9 cellular contexts compared by ENCODE assay signal in the genomic region with DNA sequence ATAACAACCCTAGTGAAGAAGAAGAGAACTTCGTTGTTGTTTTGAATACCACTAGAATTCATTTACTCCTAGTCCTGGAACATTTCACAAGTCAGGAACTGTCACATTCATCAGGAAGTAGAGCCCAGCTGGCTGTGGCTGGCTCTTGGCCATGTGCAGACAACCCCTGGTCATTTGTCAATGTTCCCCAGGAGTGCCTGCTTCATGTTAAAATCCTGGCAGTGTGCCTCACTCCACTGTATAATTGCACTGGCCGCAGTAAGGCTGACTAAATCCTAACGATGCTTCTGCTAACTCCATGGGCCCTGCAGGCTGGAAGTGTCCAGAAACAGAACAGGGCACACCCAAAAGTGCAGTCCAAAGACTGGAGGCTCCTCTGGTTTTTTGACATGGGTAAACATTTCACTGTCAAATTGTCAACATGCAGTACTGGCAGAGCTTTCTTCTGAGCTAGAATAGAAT. TPM values are rescaled to one million over a fixed set of nuclear protein-coding genes. Genes with fewer than 3 reads are reported as not detected.
A peak's percentile ranks its signal among the peaks of the same experiment; 100 is the strongest.
DNase-seq lines count a peak whose midpoint lies in the region; ATAC-seq and TF ChIP-seq lines count a peak whose summit lies in the region.
"Had no signal": no experiment of that assay in that cellular context is flagged by ENCODE, and none has a peak within 500 bp of the region (broad histone marks: within the 10 kb centered on the region; RNA-seq: fewer than 3 reads in every experiment).

No MANE protein-coding gene starts in this region.

- WGBS in sigmoid colon, 2 donors = 6 to 15% methylated on average over 3 of the region's 3 CpGs

- intact Hi-C loops in sigmoid colon (cut with DNase I) = loop anchor here (2.0 to 5.0 kb wide), 2 partner anchors 23 to 159 kb away; no protein-coding TSS in a partner anchor
- intact Hi-C loops in CD4-positive, alpha-beta T cell (cut with DNase I, micrococcal nuclease) = no loop called here

- no peaks in the 10 kb centered on the region for H3K36me3 ChIP-seq in sigmoid colon

- peaks cover 17% of the 10 kb centered on the region for H3K27me3 Mint-ChIP-seq in CD4-positive, alpha-beta T cell

- H3K27ac Mint-ChIP-seq in CD4-positive, alpha-beta T cell = no peak overlapping the region

- H3K27ac ChIP-seq in sigmoid colon = peak overlapping the region; percentile 41 to 79 (median 73)
- no peak overlapping the region for H3K27ac ChIP-seq in CD4-positive, alpha-beta T cell (ENCODE audit: low read depth, low read length)

- peak overlapping the region in 1 of 4 donors; percentile 12 for H3K4me3 ChIP-seq in sigmoid colon

- no peak for ATAC-seq in GM21786 (IDR thresholded peaks at IDR 0.05; ENCODE audit: unreplicated experiment)
- ATAC-seq in HG03469 (IDR thresholded peaks at IDR 0.05; ENCODE audit: unreplicated experiment) = no peak
- ATAC-seq in CD4-positive, alpha-beta T cell (ENCODE audit: poor library complexity) = no peak

- POLR2A ChIA-PET in CD4-positive, alpha-beta T cell (lab: Charles Lee) = no interaction called here

- TF ChIP-seq CTCF in sigmoid colon (IDR thresholded peaks at IDR 0.05) = no peak
- no peak for TF ChIP-seq CTCF in CD4-positive, alpha-beta T cell (IDR thresholded peaks at IDR 0.05)

- H3K9me3 Mint-ChIP-seq in CD4-positive, alpha-beta T cell = no peaks in the 10 kb centered on the region

- H3K4me1 ChIP-seq in sigmoid colon = peaks cover 0 to 37% (median 22%) of the 10 kb centered on the region in 4 donors

- no peak for TF ChIP-seq POLR2A in sigmoid colon (IDR thresholded peaks at IDR 0.05)

- H3K9me3 ChIP-seq in sigmoid colon = no peaks in the 10 kb centered on the region
- H3K9me3 ChIP-seq in CD4-positive, alpha-beta T cell (ENCODE audit: control insufficient read depth, low read length) = no peaks in the 10 kb centered on the region

- H3K27me3 ChIP-seq in sigmoid colon = no peaks in the 10 kb centered on the region
- H3K27me3 ChIP-seq in CD4-positive, alpha-beta T cell (ENCODE audit: control insufficient read depth, insufficient read depth, low read length) = no peaks in the 10 kb centered on the region

- no peak overlapping the region for H3K4me3 Mint-ChIP-seq in CD4-positive, alpha-beta T cell

- no peaks in the 10 kb centered on the region for H3K36me3 Mint-ChIP-seq in CD4-positive, alpha-beta T cell (ENCODE audit: low read depth)

- CTCF ChIA-PET in CD4-positive, alpha-beta T cell (lab: Charles Lee) = no interaction called here

- H3K4me1 Mint-ChIP-seq in CD4-positive, alpha-beta T cell (ENCODE audit: low read depth) = no peaks in the 10 kb centered on the region

- TF ChIP-seq EP300 in sigmoid colon (IDR thresholded peaks at IDR 0.05) = peak; percentile 75 to 96 (median 86)

- DNase-seq in ELR (ENCODE audit: low read depth) = peak; percentile 33
- peak; percentile 27 for DNase-seq in globus pallidus (ENCODE audit: low spot score)
- DNase-seq in sigmoid colon = peak; percentile 98
- DNase-seq in CD4-positive, alpha-beta T cell = no peak
- no peak for DNase-seq in OCI-M2 (lab: John Stamatoyannopoulos, UW; ENCODE audit: unreplicated experiment)

TF ChIP-seq in PFSK-1, 5 proteins besides CTCF, POLR2A, EP300 and RAD21:
- peak; percentile 89 for TF ChIP-seq SIN3A (IDR thresholded peaks at IDR 0.05; ENCODE audit: borderline replicate concordance, insufficient read depth, low read length)
- TF ChIP-seq TAF1 (IDR thresholded peaks at IDR 0.05; ENCODE audit: borderline replicate concordance, insufficient read depth, low read length) = no peak

RNA-seq across cellular contexts. Expression of a gene that starts 41.5 kb away (rescaled TPM):
- polyA plus RNA-seq in PFSK-1 (2012; ENCODE audit: insufficient read length, low read depth) = not detected
- not detected for total RNA-seq in sigmoid colon
- polyA plus RNA-seq in sigmoid colon = 1 to 10 TPM in 1 of 3 donors, under 1 TPM in 1, not detected in 1; 0.46 to 1.0 TPM
- total RNA-seq in CD4-positive, alpha-beta T cell = not detected
- total RNA-seq: T-helper 1 cell treated with Interleukin-12 subunit alpha and Interleukin-12 subunit beta and Interleukin-4 antibody, amounts not matched to agents 30 ng/mL and 1 ng/mL, for 36 hours had no signal

Comparison
In these comparisons a context has a peak if more than half of its experiments do, and no peak if none do; other contexts are left out.
1. DNase-seq: peak in ELR (single experiment), globus pallidus (single experiment) and sigmoid colon (single experiment); none in CD4-positive, alpha-beta T cell (0 of 10) and OCI-M2 (single experiment).